Comparison of ENCODE assay signal across 8 cellular contexts in the genomic region with DNA sequence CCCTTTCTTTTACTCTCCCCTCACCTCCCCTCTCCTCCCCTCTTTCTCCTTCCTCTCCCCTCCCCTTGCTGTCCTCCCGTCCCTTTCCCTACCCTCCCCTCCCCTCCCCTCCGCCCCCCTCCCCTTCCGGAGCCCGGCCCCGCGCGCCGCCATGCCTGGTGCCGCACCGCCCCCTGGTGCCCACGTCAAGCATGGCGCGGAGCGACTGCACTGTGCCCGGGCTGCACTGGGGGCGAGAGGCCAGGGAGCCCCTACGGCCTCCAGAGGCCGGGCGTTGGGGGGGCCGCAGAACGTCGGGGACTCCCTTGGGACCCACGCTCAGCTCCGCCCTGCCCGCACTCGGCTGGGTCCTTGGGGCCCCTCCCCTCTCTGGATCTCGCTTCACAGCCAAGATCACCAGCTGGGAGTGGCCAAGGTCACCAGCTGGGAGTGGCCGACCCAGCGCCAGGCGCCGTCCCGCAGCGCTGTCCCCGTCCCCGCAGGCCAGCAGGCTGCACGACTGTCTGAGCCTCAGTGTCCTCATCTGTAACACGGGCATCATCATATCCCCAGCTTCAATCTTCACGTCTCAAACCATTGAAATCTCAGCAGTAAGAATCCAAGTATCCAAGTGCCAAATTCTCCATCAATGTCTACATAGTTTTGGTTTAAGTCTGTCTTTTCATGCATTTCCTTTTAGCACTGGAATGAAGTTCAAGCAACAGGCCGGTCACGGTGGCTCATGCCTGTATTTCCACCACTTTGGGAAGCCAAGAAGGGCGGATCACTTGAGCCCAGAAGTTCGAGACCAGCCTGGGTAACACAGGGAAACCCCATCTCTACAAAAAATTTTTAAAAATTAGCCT.
DNase-seq lines count a peak whose midpoint lies in the region; ATAC-seq and TF ChIP-seq lines count a peak whose summit lies in the region.

No MANE protein-coding gene starts in this region.

- H3K9ac ChIP-seq in DND-41 (ENCODE audit: low read depth, low read length), result peak overlapping the region; percentile 54

- H3K9me3 ChIP-seq in DND-41 (ENCODE audit: insufficient read depth, low read length, severe bottlenecking), result no peaks in the 10 kb centered on the region

- peak; percentile 86 for ATAC-seq in DND-41 (ENCODE audit: insufficient read depth, low read depth)
- peak; percentile 70 for ATAC-seq in HG02588 (IDR thresholded peaks at IDR 0.05; ENCODE audit: unreplicated experiment)

- H3K27ac ChIP-seq in DND-41 (ENCODE audit: low read length), result no peak overlapping the region

- peak; percentile 79 for TF ChIP-seq CTCF in DND-41 (IDR thresholded peaks at IDR 0.05; ENCODE audit: borderline replicate concordance, extremely low read depth, low read length, poor library complexity, severe bottlenecking)
- peak; percentile 65 for TF ChIP-seq CTCF in choroid plexus epithelial cell (conservative IDR thresholded peaks at IDR 0.05; ENCODE audit: low read depth, low read length)

- H3K79me2 ChIP-seq in DND-41 (ENCODE audit: insufficient read depth, low read length), result no peaks in the 10 kb centered on the region

- H3K27me3 ChIP-seq in DND-41 (ENCODE audit: insufficient read depth, low read length, poor library complexity), result no peaks in the 10 kb centered on the region

- DNase-seq in DND-41 (peak; percentile 81), NCI-H2196 (lab: John Stamatoyannopoulos, UW; ENCODE audit: unreplicated experiment) (peak; percentile 86), choroid plexus epithelial cell (ENCODE audit: low read depth) (peak; percentile 51), left kidney (ENCODE audit: low read depth, low spot score) (peak; percentile 85), cerebellar nuclear complex (lab: John Stamatoyannopoulos, UW) (no peak)
- DNase-seq in activated CD4-positive, alpha-beta T cell treated with anti-CD3 and anti-CD28 coated beads for 48 hours, result peak; percentile 85
- peak; percentile 85 for DNase-seq in stimulated activated CD4-positive, alpha-beta T cell treated with anti-CD3 and anti-CD28 coated beads, Interleukin-2, amount 100 ng/mL, for 24 hours

- H3K4me2 ChIP-seq in DND-41 (ENCODE audit: insufficient read depth, low read length), result peak overlapping the region; percentile 87

- peaks cover 11% of the 10 kb centered on the region for H3K4me1 ChIP-seq in DND-41 (ENCODE audit: insufficient read depth, low read length)

- no peaks in the 10 kb centered on the region for H3K36me3 ChIP-seq in DND-41 (ENCODE audit: insufficient read depth, low read length)

- H3K4me3 ChIP-seq in DND-41 (ENCODE audit: low read depth in 1 of 2, low read length in 2 of 2) (peak overlapping the region; percentile 9 to 60; a peak in 3 of 4 replicates), choroid plexus epithelial cell (ENCODE audit: low read depth, low read length) (peak overlapping the region; percentile 66)

- 0 out of 2 replicates have a peak, but pooled peaks cover 3% of the 10 kb centered on the region for H4K20me1 ChIP-seq in DND-41 (ENCODE audit: insufficient read depth, low read length)

- H2AFZ ChIP-seq in DND-41 (ENCODE audit: low read depth, low read length), result peak overlapping the region; percentile 88

Comparison
In these comparisons a context has a peak if more than half of its experiments do, and no peak if none do; other contexts are left out.
1. DNase-seq: peak in DND-41 (single experiment), NCI-H2196 (single experiment), activated CD4-positive, alpha-beta T cell treated with anti-CD3 and anti-CD28 coated beads for 48 hours (single experiment), choroid plexus epithelial cell (single experiment), left kidney (single experiment) and stimulated activated CD4-positive, alpha-beta T cell treated with anti-CD3 and anti-CD28 coated beads, Interleukin-2, amount 100 ng/mL, for 24 hours (2 of 2); none in cerebellar nuclear complex (0 of 2).